ENCODE assay signal across 8 cellular contexts in the genomic region with DNA sequence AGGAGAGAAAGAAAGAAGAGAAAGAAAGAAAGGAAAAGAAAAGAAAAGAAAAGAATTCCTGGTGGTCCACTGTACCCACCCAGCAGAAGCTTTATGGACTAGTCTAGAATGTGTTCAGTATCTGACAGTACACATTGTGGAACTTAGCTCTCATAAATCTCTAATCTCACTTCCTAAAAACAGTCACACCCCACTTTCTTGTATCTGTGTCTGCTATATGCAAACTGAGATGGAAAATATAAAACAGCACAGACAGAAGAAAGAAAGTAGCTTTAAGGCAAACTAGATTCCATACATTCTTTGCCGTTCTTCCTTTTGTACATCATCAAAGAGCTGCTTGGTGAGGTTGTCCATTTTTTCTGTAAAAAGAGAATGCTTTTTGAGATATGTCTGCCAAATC. TPM values are rescaled to one million over a fixed set of nuclear protein-coding genes. Genes with fewer than 3 reads are reported as not detected.
DNase-seq lines count a peak whose midpoint lies in the region; ATAC-seq, FAIRE-seq and TF ChIP-seq lines count a peak whose summit lies in the region.

No MANE protein-coding gene starts in this region.

- FAIRE-seq in GM12878 (lab: Jason Lieb, UNC): peak; percentile 99

- H3K36me3 ChIP-seq in GM12878 (ENCODE audit: control insufficient read depth in 2 of 2, insufficient read depth in 2 of 2, low read length in 1 of 2): no peaks in the 10 kb centered on the region
- no peaks in the 10 kb centered on the region for H3K36me3 ChIP-seq in osteoblast (ENCODE audit: insufficient read depth, low read length)

- DNase-seq in GM12878 (ENCODE audit: low read depth, low spot score) (no peak), KG1 (lab: John Stamatoyannopoulos, UW) (no peak), osteoblast (ENCODE audit: insufficient read length, low spot score, missing footprints) (no peak), NCI-H2171 treated with DMSO at 0.1 percent for 48 hours (lab: John Stamatoyannopoulos, UW) (no peak)
- DNase-seq in activated T-cell treated with anti-CD3 and anti-CD28 coated beads, Interleukin-2, amount 50 U/mL, for 72 hours: no peak

- H3K27me3 Mint-ChIP-seq in activated T-cell treated with anti-CD3 and anti-CD28 coated beads, Interleukin-2, amount 50 U/mL, for 72 hours (ENCODE audit: low read depth): no peaks in the 10 kb centered on the region

- WGBS in GM12878 (ENCODE audit: insufficient coverage, insufficient replicate concordance, low lambda C conversion rate, missing lambda C conversion rate): 4% methylated on average over 1 of the region's 1 CpG

- H3K4me2 ChIP-seq in GM12878 (ENCODE audit: control insufficient read depth, insufficient read depth): peak overlapping the region; percentile 93
- H3K4me2 ChIP-seq in osteoblast (ENCODE audit: insufficient read depth, low read length): no peak overlapping the region

- no peak overlapping the region for H2AFZ ChIP-seq in GM12878 (ENCODE audit: control insufficient read depth, low read depth, low read length)
- no peak overlapping the region for H2AFZ ChIP-seq in osteoblast (ENCODE audit: low read length)

- H3K9me3 ChIP-seq in GM12878 (replicated peaks; ENCODE audit: control insufficient read depth, insufficient read depth, low read length) (no peaks in the 10 kb centered on the region), osteoblast (ENCODE audit: low read depth, low read length) (no peaks in the 10 kb centered on the region)

- no peaks in the 10 kb centered on the region for H3K27me3 ChIP-seq in GM12878 (replicated peaks in 1 of 2; ENCODE audit: control insufficient read depth in 2 of 2, insufficient read depth in 2 of 2, low read length in 1 of 2)
- peaks cover 8% of the 10 kb centered on the region for H3K27me3 ChIP-seq in osteoblast (ENCODE audit: insufficient read depth, low read length)

- no peak overlapping the region for H3K27ac Mint-ChIP-seq in activated T-cell treated with anti-CD3 and anti-CD28 coated beads, Interleukin-2, amount 50 U/mL, for 72 hours

- H3K9me3 Mint-ChIP-seq in activated T-cell treated with anti-CD3 and anti-CD28 coated beads, Interleukin-2, amount 50 U/mL, for 72 hours: no peaks in the 10 kb centered on the region

- ATAC-seq in GM18498 (IDR thresholded peaks at IDR 0.05; ENCODE audit: unreplicated experiment) (peak; percentile 64), GM21515 (IDR thresholded peaks at IDR 0.05; ENCODE audit: unreplicated experiment) (peak; percentile 66), HG03432 (IDR thresholded peaks at IDR 0.05; ENCODE audit: unreplicated experiment) (peak; percentile 59), GM12878 (peak; percentile 89)
- no peak for ATAC-seq in activated T-cell treated with anti-CD3 and anti-CD28 coated beads, Interleukin-2, amount 50 U/mL, for 72 hours (replicated peaks in 1 of 2)

- BruUV-seq in GM12878 (replicated peaks; lab: Mats Ljungman, UMichigan): no TSS peak

- peak in 1 of 2 experiments; percentile 64; a peak in 1 of 4 replicates for TF ChIP-seq EP300 in GM12878 (IDR thresholded peaks at IDR 0.05; ENCODE audit: borderline replicate concordance in 1 of 2, control insufficient read depth in 1 of 2, low read depth in 2 of 2, low read length in 2 of 2)

- POLR2A ChIA-PET in GM12878 (lab: Charles Lee): interaction anchor here (0.6 to 0.9 kb wide), 3 partner anchors 52 to 518 kb away, joined by 3 read pairs; no protein-coding TSS in a partner anchor

- intact Hi-C loops in GM12878 (cut with micrococcal nuclease; ENCODE audit: unreplicated experiment): no loop called here

- no peaks in the 10 kb centered on the region for H4K20me1 ChIP-seq in GM12878 (ENCODE audit: control insufficient read depth, insufficient read depth)
- no peaks in the 10 kb centered on the region for H4K20me1 ChIP-seq in osteoblast (ENCODE audit: insufficient read depth, low read length)

- TF ChIP-seq CTCF in GM12878 (IDR thresholded peaks at IDR 0.05 in 2 of 3, conservative IDR thresholded peaks at IDR 0.05 in 1 of 3; ENCODE audit: control insufficient read depth in 2 of 3, extremely low read depth in 1 of 3, insufficient read depth in 1 of 3, low read depth in 3 of 3, low read length in 3 of 3) (no peak), osteoblast (IDR thresholded peaks at IDR 0.05; ENCODE audit: extremely low read depth, low read depth, low read length) (no peak)

- SMC1A ChIA-PET in GM12878 (lab: Charles Lee; ENCODE audit: uncharacterized antibody, unreplicated experiment): interaction anchor here (0.7 to 8.5 kb wide), 18 partner anchors 9 to 502 kb away, joined by 3 to 80 read pairs (median 4); no protein-coding TSS in a partner anchor

- TF ChIP-seq RAD21 in GM12878 (IDR thresholded peaks at IDR 0.05; ENCODE audit: insufficient read depth, low read depth, low read length): no peak

- H3K79me2 ChIP-seq in GM12878 (ENCODE audit: control insufficient read depth, insufficient read depth, low read length) (no peaks in the 10 kb centered on the region), osteoblast (ENCODE audit: insufficient read depth, low read length) (no peaks in the 10 kb centered on the region)

- no peak for TF ChIP-seq POLR2A in GM12878 (IDR thresholded peaks at IDR 0.05; ENCODE audit: low read depth, low read length)

- in situ Hi-C loops in GM12878 (cut with MboI): no loop called here

- H3K4me1 ChIP-seq in GM12878 (ENCODE audit: control insufficient read depth, insufficient read depth, low read length) (peaks cover 58% of the 10 kb centered on the region), osteoblast (ENCODE audit: insufficient read depth, low read length) (no peaks in the 10 kb centered on the region)

- peak overlapping the region in 1 of 2 donors; percentile 10 for H3K4me3 Mint-ChIP-seq in activated T-cell treated with anti-CD3 and anti-CD28 coated beads, Interleukin-2, amount 50 U/mL, for 72 hours

- no peaks in the 10 kb centered on the region for H3K36me3 Mint-ChIP-seq in activated T-cell treated with anti-CD3 and anti-CD28 coated beads, Interleukin-2, amount 50 U/mL, for 72 hours (ENCODE audit: insufficient read depth in 2 of 2)

- RAD21 ChIA-PET in GM12878 (lab: Charles Lee; ENCODE audit: unreplicated experiment): interaction anchor here (0.8 to 2.2 kb wide), 7 partner anchors 10 to 233 kb away, joined by 3 to 16 read pairs (median 7); no protein-coding TSS in a partner anchor

- peaks cover 51% of the 10 kb centered on the region for H3K4me1 Mint-ChIP-seq in activated T-cell treated with anti-CD3 and anti-CD28 coated beads, Interleukin-2, amount 50 U/mL, for 72 hours (ENCODE audit: low read depth)

- no peak overlapping the region for H3K9ac ChIP-seq in GM12878 (ENCODE audit: control insufficient read depth, insufficient read depth, low read length)

- CTCF ChIA-PET in GM12878 (lab: Yijun Ruan, JAX): interaction anchor here (0.6 to 13.5 kb wide), 17 partner anchors 8 to 503 kb away, joined by 3 to 235 read pairs (median 3); a partner anchor contains a TSS

- H3K4me3 ChIP-seq in GM12878 (peak overlapping the region; percentile 48; the same call in 1 of the 2 replicates), osteoblast (ENCODE audit: insufficient read depth, low read length) (no peak overlapping the region)

- H3K27ac ChIP-seq in GM12878 (ENCODE audit: control insufficient read depth, insufficient read depth) (peak overlapping the region; percentile 64; the same call in 1 of the 2 replicates), osteoblast (ENCODE audit: low read depth, low read length) (no peak overlapping the region)

RNA-seq across cellular contexts. Expression of a gene that starts 41.1 kb away (rescaled TPM):
- total RNA-seq in GM12878 (2013; cell fraction: nucleolus; rRNA removed): 24.0 and 28.5 TPM in 2 replicates
- total RNA-seq in GM12878 (2014; rRNA removed) (16.8 and 18.4 TPM in 2 replicates), GM12878 (2014; rRNA removed; fragmentation: Illumina TruSeq; extraction: Trizol) (10.0 and 10.4 TPM in 2 replicates), GM12878 (2021) (16.8 and 16.9 TPM in 2 replicates), osteoblast (26.4 and 30.4 TPM in 2 replicates)
- polyA plus RNA-seq in GM12878 (2011; ENCODE audit: low read depth): 6.4 TPM
- polyA plus RNA-seq in GM12878 (2011; rRNA removed) (11.3 and 14.6 TPM in 2 replicates), GM12878 (2014; fragmentation: Illumina TruSeq; extraction: Trizol) (10.4 and 10.6 TPM in 2 replicates), GM12878 (2014; fragmentation: Nextera tagmentation; extraction: Ambion mirVana) (1 to 10 TPM; 2.4 to 4.7 TPM), GM12878 (2014; rRNA removed) (15.8 and 15.9 TPM in 2 replicates), GM12878 (2016; fragmentation: Nextera tagmentation; extraction: Ambion mirVana) (10 to 100 TPM; 23.4 to 25.9 TPM)
- polyA plus RNA-seq in GM12878 (2011; cell fraction: cytosol; rRNA removed): 17.2 and 19.4 TPM in 2 replicates
- polyA plus RNA-seq in GM12878 (2011; cell fraction: nucleus; rRNA removed): 10.7 and 15.2 TPM in 2 replicates
- polyA plus RNA-seq in GM12878 (2012): 10.1 and 11.5 TPM in 2 replicates
- polyA minus RNA-seq in GM12878 (2011; rRNA and poly(A)+ RNA removed): 19.8 and 21.5 TPM in 2 replicates
- 5.9 and 9.5 TPM in 2 replicates for polyA minus RNA-seq in GM12878 (2011; cell fraction: cytosol; rRNA and poly(A)+ RNA removed)
- 8.0 and 14.6 TPM in 2 replicates for polyA minus RNA-seq in GM12878 (2011; cell fraction: nucleus; rRNA and poly(A)+ RNA removed)
- total RNA-seq in activated T-cell treated with anti-CD3 and anti-CD28 coated beads, Interleukin-2, amount 50 U/mL, for 72 hours: 10 to 100 TPM; 26.8 to 38.8 TPM

Comparison
In these comparisons a context has a peak if more than half of its experiments do, and no peak if none do; other contexts are left out.
1. ATAC-seq: peak in GM18498 (single experiment), GM21515 (single experiment), HG03432 (single experiment) and GM12878 (single experiment); none in activated T-cell treated with anti-CD3 and anti-CD28 coated beads, Interleukin-2, amount 50 U/mL, for 72 hours (0 of 2).